ENCODE assay signal across 1 cellular context in the genomic region with DNA sequence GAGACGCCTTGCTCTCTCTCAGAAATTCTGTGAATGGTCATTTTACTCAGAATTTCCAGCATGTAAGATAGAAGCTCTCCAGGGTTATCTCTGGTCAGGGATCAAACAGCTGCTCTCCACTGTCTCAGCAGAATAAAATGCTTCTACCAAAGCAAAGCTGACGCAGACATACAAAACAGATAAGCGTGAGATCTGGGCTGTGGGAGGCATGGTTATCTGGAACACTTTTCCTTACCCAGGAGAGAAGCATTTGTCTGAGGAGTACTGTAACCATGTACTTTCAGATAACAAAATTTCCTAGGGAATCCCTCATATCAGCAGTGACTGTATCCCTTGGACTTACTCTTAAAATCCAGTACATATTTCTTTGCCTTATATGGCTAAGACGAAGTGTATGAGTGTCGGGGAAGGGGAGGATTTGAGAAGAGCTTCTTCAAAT.
A peak's percentile ranks its signal among the peaks of the same experiment; 100 is the strongest.
TF ChIP-seq lines count a peak whose summit lies in the region.

No MANE protein-coding gene starts in this region.

TF ChIP-seq in K562, 482 proteins besides CTCF, POLR2A, EP300 and RAD21 (continued from another document and continues in another):
- TF ChIP-seq ETV6 (IDR thresholded peaks at IDR 0.05; ENCODE audit: borderline replicate concordance in 1 of 2, low read depth in 2 of 2, low read length in 1 of 2): 0 out of 4 replicates have a peak, but pooled peaks of 1 of the 2 experiments have one; percentile 57
- no peak for TF ChIP-seq ETV6 (CRISPR knock-in tag; IDR thresholded peaks at IDR 0.05; ENCODE audit: borderline replicate concordance)
- peak; percentile 96 to 97 for TF ChIP-seq KDM1A (IDR thresholded peaks at IDR 0.05)
- TF ChIP-seq CREB1 (IDR thresholded peaks at IDR 0.05): peak; percentile 51; the same call in 1 of the 2 replicates
- peak; percentile 27; the same call in 1 of the 2 replicates for TF ChIP-seq CREB1 (CRISPR knock-in tag; IDR thresholded peaks at IDR 0.05)
- TF ChIP-seq ZNF584 (CRISPR knock-in tag; IDR thresholded peaks at IDR 0.05; ENCODE audit: low read depth): peak; percentile 75; the same call in 1 of the 2 replicates
- TF ChIP-seq NCOR1 (IDR thresholded peaks at IDR 0.05): peak; percentile 96
- TF ChIP-seq ATF7 (IDR thresholded peaks at IDR 0.05): peak; percentile 90
- TF ChIP-seq DPF2 (IDR thresholded peaks at IDR 0.05): peak; percentile 95
- TF ChIP-seq, protein P1, sequence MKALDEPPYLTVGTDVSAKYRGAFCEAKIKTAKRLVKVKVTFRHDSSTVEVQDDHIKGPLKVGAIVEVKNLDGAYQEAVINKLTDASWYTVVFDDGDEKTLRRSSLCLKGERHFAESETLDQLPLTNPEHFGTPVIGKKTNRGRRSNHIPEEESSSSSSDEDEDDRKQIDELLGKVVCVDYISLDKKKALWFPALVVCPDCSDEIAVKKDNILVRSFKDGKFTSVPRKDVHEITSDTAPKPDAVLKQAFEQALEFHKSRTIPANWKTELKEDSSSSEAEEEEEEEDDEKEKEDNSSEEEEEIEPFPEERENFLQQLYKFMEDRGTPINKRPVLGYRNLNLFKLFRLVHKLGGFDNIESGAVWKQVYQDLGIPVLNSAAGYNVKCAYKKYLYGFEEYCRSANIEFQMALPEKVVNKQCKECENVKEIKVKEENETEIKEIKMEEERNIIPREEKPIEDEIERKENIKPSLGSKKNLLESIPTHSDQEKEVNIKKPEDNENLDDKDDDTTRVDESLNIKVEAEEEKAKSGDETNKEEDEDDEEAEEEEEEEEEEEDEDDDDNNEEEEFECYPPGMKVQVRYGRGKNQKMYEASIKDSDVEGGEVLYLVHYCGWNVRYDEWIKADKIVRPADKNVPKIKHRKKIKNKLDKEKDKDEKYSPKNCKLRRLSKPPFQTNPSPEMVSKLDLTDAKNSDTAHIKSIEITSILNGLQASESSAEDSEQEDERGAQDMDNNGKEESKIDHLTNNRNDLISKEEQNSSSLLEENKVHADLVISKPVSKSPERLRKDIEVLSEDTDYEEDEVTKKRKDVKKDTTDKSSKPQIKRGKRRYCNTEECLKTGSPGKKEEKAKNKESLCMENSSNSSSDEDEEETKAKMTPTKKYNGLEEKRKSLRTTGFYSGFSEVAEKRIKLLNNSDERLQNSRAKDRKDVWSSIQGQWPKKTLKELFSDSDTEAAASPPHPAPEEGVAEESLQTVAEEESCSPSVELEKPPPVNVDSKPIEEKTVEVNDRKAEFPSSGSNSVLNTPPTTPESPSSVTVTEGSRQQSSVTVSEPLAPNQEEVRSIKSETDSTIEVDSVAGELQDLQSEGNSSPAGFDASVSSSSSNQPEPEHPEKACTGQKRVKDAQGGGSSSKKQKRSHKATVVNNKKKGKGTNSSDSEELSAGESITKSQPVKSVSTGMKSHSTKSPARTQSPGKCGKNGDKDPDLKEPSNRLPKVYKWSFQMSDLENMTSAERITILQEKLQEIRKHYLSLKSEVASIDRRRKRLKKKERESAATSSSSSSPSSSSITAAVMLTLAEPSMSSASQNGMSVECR (CRISPR knock-in tag; IDR thresholded peaks at IDR 0.05): no peak
- TF ChIP-seq PYGO2 (tag; IDR thresholded peaks at IDR 0.05): peak; percentile 63; the same call in 1 of the 2 replicates
- peak; percentile 97 for TF ChIP-seq TCF3 (CRISPR knock-in tag; IDR thresholded peaks at IDR 0.05)
- peak; percentile 85 for TF ChIP-seq TAF9B (IDR thresholded peaks at IDR 0.05; ENCODE audit: partially characterized antibody)
- TF ChIP-seq ILF3 (IDR thresholded peaks at IDR 0.05; ENCODE audit: borderline replicate concordance): 0 out of 2 replicates have a peak, but pooled peaks have one; percentile 22
- no peak for TF ChIP-seq ZNF778 (CRISPR knock-in tag; IDR thresholded peaks at IDR 0.05)
- TF ChIP-seq, protein P2, sequence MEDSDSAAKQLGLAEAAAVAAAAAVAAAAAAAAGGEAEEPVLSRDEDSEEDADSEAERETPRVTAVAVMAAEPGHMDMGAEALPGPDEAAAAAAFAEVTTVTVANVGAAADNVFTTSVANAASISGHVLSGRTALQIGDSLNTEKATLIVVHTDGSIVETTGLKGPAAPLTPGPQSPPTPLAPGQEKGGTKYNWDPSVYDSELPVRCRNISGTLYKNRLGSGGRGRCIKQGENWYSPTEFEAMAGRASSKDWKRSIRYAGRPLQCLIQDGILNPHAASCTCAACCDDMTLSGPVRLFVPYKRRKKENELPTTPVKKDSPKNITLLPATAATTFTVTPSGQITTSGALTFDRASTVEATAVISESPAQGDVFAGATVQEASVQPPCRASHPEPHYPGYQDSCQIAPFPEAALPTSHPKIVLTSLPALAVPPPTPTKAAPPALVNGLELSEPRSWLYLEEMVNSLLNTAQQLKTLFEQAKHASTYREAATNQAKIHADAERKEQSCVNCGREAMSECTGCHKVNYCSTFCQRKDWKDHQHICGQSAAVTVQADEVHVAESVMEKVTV (CRISPR knock-in tag; IDR thresholded peaks at IDR 0.05): no peak
- TF ChIP-seq, protein P3, sequence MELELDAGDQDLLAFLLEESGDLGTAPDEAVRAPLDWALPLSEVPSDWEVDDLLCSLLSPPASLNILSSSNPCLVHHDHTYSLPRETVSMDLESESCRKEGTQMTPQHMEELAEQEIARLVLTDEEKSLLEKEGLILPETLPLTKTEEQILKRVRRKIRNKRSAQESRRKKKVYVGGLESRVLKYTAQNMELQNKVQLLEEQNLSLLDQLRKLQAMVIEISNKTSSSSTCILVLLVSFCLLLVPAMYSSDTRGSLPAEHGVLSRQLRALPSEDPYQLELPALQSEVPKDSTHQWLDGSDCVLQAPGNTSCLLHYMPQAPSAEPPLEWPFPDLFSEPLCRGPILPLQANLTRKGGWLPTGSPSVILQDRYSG (tag; conservative IDR thresholded peaks at IDR 0.05; ENCODE audit: low read depth): 0 out of 2 replicates have a peak, but pooled peaks have one; percentile 35
- TF ChIP-seq TAF1 (IDR thresholded peaks at IDR 0.05; ENCODE audit: control insufficient read depth, extremely low read depth, insufficient read depth, low read length, severe bottlenecking): no peak
- no peak for TF ChIP-seq SIN3B (IDR thresholded peaks at IDR 0.05; ENCODE audit: low read depth)
- peak; percentile 79; the same call in 1 of the 2 replicates for TF ChIP-seq DMBX1 (CRISPR knock-in tag; IDR thresholded peaks at IDR 0.05; ENCODE audit: borderline replicate concordance)
- peak; percentile 98 for TF ChIP-seq CBFA2T3 (IDR thresholded peaks at IDR 0.05)
- TF ChIP-seq NR2C1 (IDR thresholded peaks at IDR 0.05): no peak; the same call in 1 of the 2 replicates
- peak; percentile 44; the same call in 1 of the 2 replicates for TF ChIP-seq NR2C1 (tag; IDR thresholded peaks at IDR 0.05)
- TF ChIP-seq SMARCE1 (IDR thresholded peaks at IDR 0.05): peak; percentile 97
- TF ChIP-seq PHB (CRISPR knock-in tag; IDR thresholded peaks at IDR 0.05): no peak
- TF ChIP-seq TRIM24 (IDR thresholded peaks at IDR 0.05): peak; percentile 93 to 95
- TF ChIP-seq BHLHE40 (IDR thresholded peaks at IDR 0.05; ENCODE audit: low read length): peak; percentile 37; the same call in 1 of the 2 replicates
- TF ChIP-seq ATF1 (CRISPR knock-in tag; IDR thresholded peaks at IDR 0.05): no peak
- peak; percentile 88 for TF ChIP-seq ATF1 (tag; IDR thresholded peaks at IDR 0.05)
- TF ChIP-seq JUND (IDR thresholded peaks at IDR 0.05; ENCODE audit: borderline replicate concordance, low read depth, low read length): peak; percentile 87
- peak; percentile 90; the same call in 2 of the 3 replicates for TF ChIP-seq JUND (tag; IDR thresholded peaks at IDR 0.05; ENCODE audit: borderline replicate concordance, low read depth, low read length)
- peak; percentile 92 for TF ChIP-seq KLF16 (IDR thresholded peaks at IDR 0.05)
- no peak for TF ChIP-seq TCF7L2 (IDR thresholded peaks at IDR 0.05; ENCODE audit: low read depth, low read length)
- TF ChIP-seq NFRKB (IDR thresholded peaks at IDR 0.05; ENCODE audit: low read depth): no peak
- TF ChIP-seq SMAD3 (CRISPR knock-in tag; conservative IDR thresholded peaks at IDR 0.05): peak; percentile 75; the same call in 1 of the 2 replicates
- TF ChIP-seq NR2C2 (CRISPR knock-in tag; IDR thresholded peaks at IDR 0.05): no peak
- peak; percentile 46; the same call in 1 of the 2 replicates for TF ChIP-seq NR2C2 (tag; IDR thresholded peaks at IDR 0.05)
- TF ChIP-seq, protein P4, sequence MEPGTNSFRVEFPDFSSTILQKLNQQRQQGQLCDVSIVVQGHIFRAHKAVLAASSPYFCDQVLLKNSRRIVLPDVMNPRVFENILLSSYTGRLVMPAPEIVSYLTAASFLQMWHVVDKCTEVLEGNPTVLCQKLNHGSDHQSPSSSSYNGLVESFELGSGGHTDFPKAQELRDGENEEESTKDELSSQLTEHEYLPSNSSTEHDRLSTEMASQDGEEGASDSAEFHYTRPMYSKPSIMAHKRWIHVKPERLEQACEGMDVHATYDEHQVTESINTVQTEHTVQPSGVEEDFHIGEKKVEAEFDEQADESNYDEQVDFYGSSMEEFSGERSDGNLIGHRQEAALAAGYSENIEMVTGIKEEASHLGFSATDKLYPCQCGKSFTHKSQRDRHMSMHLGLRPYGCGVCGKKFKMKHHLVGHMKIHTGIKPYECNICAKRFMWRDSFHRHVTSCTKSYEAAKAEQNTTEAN (CRISPR knock-in tag; IDR thresholded peaks at IDR 0.05): no peak
- TF ChIP-seq RBFOX2 (IDR thresholded peaks at IDR 0.05; ENCODE audit: low read depth, low read length): no peak
- peak; percentile 86; the same call in 1 of the 2 replicates for TF ChIP-seq NFATC3 (IDR thresholded peaks at IDR 0.05)
- no peak for TF ChIP-seq NR4A1 (CRISPR knock-in tag; IDR thresholded peaks at IDR 0.05)
- peak; percentile 31; the same call in 1 of the 2 replicates for TF ChIP-seq NR4A1 (tag; IDR thresholded peaks at IDR 0.05)
- peak in 1 of 2 experiments; percentile 95; a peak in 2 of 4 replicates for TF ChIP-seq HDAC1 (IDR thresholded peaks at IDR 0.05)
- no peak for TF ChIP-seq ZNF23 (CRISPR knock-in tag; IDR thresholded peaks at IDR 0.05)
- TF ChIP-seq PHB2 (IDR thresholded peaks at IDR 0.05; ENCODE audit: low read depth): peak; percentile 83; the same call in 1 of the 2 replicates
- TF ChIP-seq ZKSCAN1 (IDR thresholded peaks at IDR 0.05; ENCODE audit: low read depth, low read length): no peak
- TF ChIP-seq TBL1XR1 (IDR thresholded peaks at IDR 0.05; ENCODE audit: low read length in 2 of 2): peak in 1 of 2 experiments; percentile 75; a peak in 2 of 4 replicates
- TF ChIP-seq MAFF (IDR thresholded peaks at IDR 0.05; ENCODE audit: low read length): peak; percentile 64; the same call in 1 of the 2 replicates
- peak; percentile 98 for TF ChIP-seq SMARCA4 (IDR thresholded peaks at IDR 0.05)
- peak; percentile 95 for TF ChIP-seq SMAD4 (CRISPR knock-in tag; conservative IDR thresholded peaks at IDR 0.05)
- TF ChIP-seq TEAD4 (IDR thresholded peaks at IDR 0.05; ENCODE audit: low read length): peak; percentile 99
- no peak for TF ChIP-seq TEAD4 (CRISPR knock-in tag; IDR thresholded peaks at IDR 0.05; ENCODE audit: borderline replicate concordance)
- no peak for TF ChIP-seq PTBP1 (IDR thresholded peaks at IDR 0.05; ENCODE audit: low read depth, low read length)
- TF ChIP-seq CCNT2 (IDR thresholded peaks at IDR 0.05; ENCODE audit: borderline replicate concordance, extremely low read depth, insufficient read length, low read depth, low read length): peak; percentile 94
- peak; percentile 96 for TF ChIP-seq ZNF589 (CRISPR knock-in tag; IDR thresholded peaks at IDR 0.05; ENCODE audit: low read depth)
- peak; percentile 75; the same call in 1 of the 2 replicates for TF ChIP-seq KHSRP (IDR thresholded peaks at IDR 0.05)
- TF ChIP-seq, protein P5, sequence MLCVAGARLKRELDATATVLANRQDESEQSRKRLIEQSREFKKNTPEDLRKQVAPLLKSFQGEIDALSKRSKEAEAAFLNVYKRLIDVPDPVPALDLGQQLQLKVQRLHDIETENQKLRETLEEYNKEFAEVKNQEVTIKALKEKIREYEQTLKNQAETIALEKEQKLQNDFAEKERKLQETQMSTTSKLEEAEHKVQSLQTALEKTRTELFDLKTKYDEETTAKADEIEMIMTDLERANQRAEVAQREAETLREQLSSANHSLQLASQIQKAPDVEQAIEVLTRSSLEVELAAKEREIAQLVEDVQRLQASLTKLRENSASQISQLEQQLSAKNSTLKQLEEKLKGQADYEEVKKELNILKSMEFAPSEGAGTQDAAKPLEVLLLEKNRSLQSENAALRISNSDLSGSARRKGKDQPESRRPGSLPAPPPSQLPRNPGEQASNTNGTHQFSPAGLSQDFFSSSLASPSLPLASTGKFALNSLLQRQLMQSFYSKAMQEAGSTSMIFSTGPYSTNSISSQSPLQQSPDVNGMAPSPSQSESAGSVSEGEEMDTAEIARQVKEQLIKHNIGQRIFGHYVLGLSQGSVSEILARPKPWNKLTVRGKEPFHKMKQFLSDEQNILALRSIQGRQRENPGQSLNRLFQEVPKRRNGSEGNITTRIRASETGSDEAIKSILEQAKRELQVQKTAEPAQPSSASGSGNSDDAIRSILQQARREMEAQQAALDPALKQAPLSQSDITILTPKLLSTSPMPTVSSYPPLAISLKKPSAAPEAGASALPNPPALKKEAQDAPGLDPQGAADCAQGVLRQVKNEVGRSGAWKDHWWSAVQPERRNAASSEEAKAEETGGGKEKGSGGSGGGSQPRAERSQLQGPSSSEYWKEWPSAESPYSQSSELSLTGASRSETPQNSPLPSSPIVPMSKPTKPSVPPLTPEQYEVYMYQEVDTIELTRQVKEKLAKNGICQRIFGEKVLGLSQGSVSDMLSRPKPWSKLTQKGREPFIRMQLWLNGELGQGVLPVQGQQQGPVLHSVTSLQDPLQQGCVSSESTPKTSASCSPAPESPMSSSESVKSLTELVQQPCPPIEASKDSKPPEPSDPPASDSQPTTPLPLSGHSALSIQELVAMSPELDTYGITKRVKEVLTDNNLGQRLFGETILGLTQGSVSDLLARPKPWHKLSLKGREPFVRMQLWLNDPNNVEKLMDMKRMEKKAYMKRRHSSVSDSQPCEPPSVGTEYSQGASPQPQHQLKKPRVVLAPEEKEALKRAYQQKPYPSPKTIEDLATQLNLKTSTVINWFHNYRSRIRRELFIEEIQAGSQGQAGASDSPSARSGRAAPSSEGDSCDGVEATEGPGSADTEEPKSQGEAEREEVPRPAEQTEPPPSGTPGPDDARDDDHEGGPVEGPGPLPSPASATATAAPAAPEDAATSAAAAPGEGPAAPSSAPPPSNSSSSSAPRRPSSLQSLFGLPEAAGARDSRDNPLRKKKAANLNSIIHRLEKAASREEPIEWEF (CRISPR knock-in tag; IDR thresholded peaks at IDR 0.05): peak; percentile 69; the same call in 1 of the 2 replicates
- 0 out of 2 replicates have a peak, but pooled peaks have one; percentile 23 for TF ChIP-seq TRIM28 (IDR thresholded peaks at IDR 0.05)
- peak; percentile 90 for TF ChIP-seq GATAD2B (IDR thresholded peaks at IDR 0.05; ENCODE audit: borderline replicate concordance)
- TF ChIP-seq CEBPG (CRISPR knock-in tag; IDR thresholded peaks at IDR 0.05): no peak
- no peak for TF ChIP-seq CEBPG (tag; conservative IDR thresholded peaks at IDR 0.05 in 1 of 2, IDR thresholded peaks at IDR 0.05 in 1 of 2)
